12 cellular contexts compared by ENCODE assay signal in genomic region chr17:8430966-8431365, GRCh38. TPM values are rescaled to one million over a fixed set of nuclear protein-coding genes. Genes with fewer than 3 reads are reported as not detected.
DNase-seq lines count a peak whose midpoint lies in the region; ATAC-seq, FAIRE-seq and TF ChIP-seq lines count a peak whose summit lies in the region.
"Had no signal": no experiment of that assay in that cellular context is flagged by ENCODE, and none has a peak within 500 bp of the region (broad histone marks: within the 10 kb centered on the region; RNA-seq: fewer than 3 reads in every experiment).

No MANE protein-coding gene starts in this region.

- H3K4me2 ChIP-seq in HepG2 (ENCODE audit: low read depth, low read length), result peak overlapping the region; percentile 34; the same call in 1 of the 2 replicates

- in situ Hi-C loops in HepG2 (cut with HindIII; ENCODE audit: extremely low pct_ligation_motif_present, low pct_unique_long_range_greater_than_20kb), result no loop called here

- FAIRE-seq in H54 (lab: Jason Lieb, UNC) (no peak), HepG2 (lab: Jason Lieb, UNC) (no peak)

- TF ChIP-seq EP300 in HepG2 (IDR thresholded peaks at IDR 0.05; ENCODE audit: low read depth in 2 of 2, low read length in 2 of 2) (no peak), HepG2 (CRISPR knock-in tag; IDR thresholded peaks at IDR 0.05; ENCODE audit: borderline replicate concordance) (no peak), suprapubic skin (IDR thresholded peaks at IDR 0.05) (no peak)

- TF ChIP-seq POLR2A in H54 (IDR thresholded peaks at IDR 0.05; ENCODE audit: low read depth, low read length) (no peak), HepG2 (IDR thresholded peaks at IDR 0.05; ENCODE audit: insufficient read depth in 1 of 2, low read depth in 2 of 2, low read length in 2 of 2) (no peak), suprapubic skin (IDR thresholded peaks at IDR 0.05) (no peak)

- H3K4me1 ChIP-seq in HepG2 (ENCODE audit: insufficient read depth, low read length), result peaks cover 33% of the 10 kb centered on the region
- H3K4me1 ChIP-seq in suprapubic skin, result peaks cover 20% of the 10 kb centered on the region

- H2AFZ ChIP-seq in HepG2 (ENCODE audit: low read length), result no peak overlapping the region

- H3K4me3 ChIP-seq in HepG2 (replicated peaks in 1 of 3; ENCODE audit: insufficient read depth in 1 of 3, low read depth in 2 of 3, low read length in 3 of 3), result no peak overlapping the region
- no peak overlapping the region for H3K4me3 ChIP-seq in suprapubic skin

- CTCF ChIA-PET in HepG2 (lab: Yijun Ruan, JAX; ENCODE audit: low intra/inter-chr PET ratio, low total read pairs), result interaction anchor here (1.9 kb wide), 1 partner anchor 21 kb away, joined by 10 read pairs; no protein-coding TSS in a partner anchor

- no peak overlapping the region for H3K27ac Mint-ChIP-seq in osteocyte (ENCODE audit: unreplicated experiment)
- H3K27ac Mint-ChIP-seq: activated T-cell treated with anti-CD3 and anti-CD28 coated beads, Interleukin-2, amount 50 U/mL, for 72 hours had no signal

- H3K4me3 Mint-ChIP-seq in osteocyte (ENCODE audit: unreplicated experiment), result no peak overlapping the region
- H3K4me3 Mint-ChIP-seq: activated T-cell treated with anti-CD3 and anti-CD28 coated beads, Interleukin-2, amount 50 U/mL, for 72 hours had no signal

- peaks cover 7% of the 10 kb centered on the region for H3K4me1 Mint-ChIP-seq in osteocyte (ENCODE audit: unreplicated experiment)

- TF ChIP-seq CTCF in HepG2 (CRISPR knock-in tag; IDR thresholded peaks at IDR 0.05) (no peak), suprapubic skin (IDR thresholded peaks at IDR 0.05) (no peak), osteocyte (IDR thresholded peaks at IDR 0.05) (no peak)

- no peak for ATAC-seq in HepG2
- ATAC-seq: activated T-cell treated with anti-CD3 and anti-CD28 coated beads, Interleukin-2, amount 50 U/mL, for 72 hours had no signal

- no peaks in the 10 kb centered on the region for H3K9me3 ChIP-seq in HepG2 (ENCODE audit: low read length)
- H3K9me3 ChIP-seq in suprapubic skin, result no peaks in the 10 kb centered on the region

- DNase-seq in H54 (ENCODE audit: insufficient read length, low spot score) (peak; percentile 32), dermis blood vessel endothelial cell (peak; percentile 62), HepG2 (ENCODE audit: low spot score) (no peak), suprapubic skin (ENCODE audit: low spot score in 2 of 2) (peak; percentile 85 to 87), occipital lobe (lab: John Stamatoyannopoulos, UW) (no peak), cerebellar cortex (ENCODE audit: low spot score) (no peak), osteocyte (ENCODE audit: extremely low spot score, unreplicated experiment) (no peak)
- DNase-seq in activated CD4-positive, alpha-beta T cell treated with anti-CD3 and anti-CD28 coated beads, Interleukin-2, amount 50 U/mL, for 4 hours, result no peak
- DNase-seq: activated T-cell treated with anti-CD3 and anti-CD28 coated beads, Interleukin-2, amount 50 U/mL, for 72 hours; DMS153; NCI-H1417 treated with DMSO at 0.1 percent for 48 hours had no signal

- peaks cover 7% of the 10 kb centered on the region for H3K27me3 Mint-ChIP-seq in osteocyte (ENCODE audit: unreplicated experiment)

- TF ChIP-seq RAD21 in HepG2 (CRISPR knock-in tag; IDR thresholded peaks at IDR 0.05), result no peak

- peaks cover under 1% of the 10 kb centered on the region for H3K79me2 ChIP-seq in HepG2 (ENCODE audit: insufficient read depth, low read length)

- intact Hi-C loops in HepG2 (cut with micrococcal nuclease; ENCODE audit: unreplicated experiment), result loop anchor here (10.0 kb wide), 1 partner anchor 46 kb away; the partner anchor contains the start of gene RPL26

- no peaks in the 10 kb centered on the region for H3K36me3 ChIP-seq in HepG2 (replicated peaks in 1 of 2; ENCODE audit: control insufficient read depth in 1 of 2, insufficient read depth in 2 of 2, low read length in 2 of 2)
- H3K36me3 ChIP-seq in suprapubic skin, result no peaks in the 10 kb centered on the region

- H3K9ac ChIP-seq in HepG2 (ENCODE audit: insufficient read depth, low read depth, low read length), result no peak overlapping the region

- H3K27ac ChIP-seq in HepG2 (ENCODE audit: extremely low read length, insufficient read depth, low read length) (no peak overlapping the region), suprapubic skin (peak overlapping the region; percentile 80)

- no peaks in the 10 kb centered on the region for H3K36me3 Mint-ChIP-seq in osteocyte (ENCODE audit: unreplicated experiment)

- 21% methylated on average over 7 of the region's 7 CpGs for whole genome bisulfite sequencing in HepG2 (ENCODE audit: low lambda C conversion rate)
- 24% methylated on average over 7 of the region's 7 CpGs for WGBS in suprapubic skin

- no peaks in the 10 kb centered on the region; a peak in 1 of 5 replicates for H3K27me3 ChIP-seq in HepG2 (ENCODE audit: control insufficient read depth in 1 of 2, insufficient read depth in 2 of 2, low read length in 2 of 2)
- no peaks in the 10 kb centered on the region for H3K27me3 ChIP-seq in suprapubic skin

- no peaks in the 10 kb centered on the region for H3K9me3 Mint-ChIP-seq in osteocyte (ENCODE audit: unreplicated experiment)
- H3K9me3 Mint-ChIP-seq: activated T-cell treated with anti-CD3 and anti-CD28 coated beads, Interleukin-2, amount 50 U/mL, for 72 hours had no signal

- POLR2A ChIA-PET in HepG2 (lab: Yijun Ruan, JAX), result interaction anchor here (1.2 to 1.5 kb wide), 2 partner anchors 10 to 54 kb away, joined by 4 to 5 read pairs; partner anchors contain the start of gene KRABD2

- no peaks in the 10 kb centered on the region for H4K20me1 ChIP-seq in HepG2 (ENCODE audit: insufficient read depth, low read length)

- BruUV-seq in HepG2 (replicated peaks; lab: Mats Ljungman, UMichigan), result no TSS peak

RNA-seq across cellular contexts. Expression of gene NDEL1, which starts 4.7 kb away (rescaled TPM):
- 34.5 and 47.6 TPM in 2 replicates for total RNA-seq in dermis blood vessel endothelial cell
- 47.8 and 59.8 TPM in 2 replicates for total RNA-seq in HepG2 (2016; rRNA removed; fragmentation: Illumina TruSeq; extraction: Trizol)
- total RNA-seq in HepG2 (2016; cell fraction: cytosol; rRNA removed; fragmentation: Illumina TruSeq; extraction: Trizol; ENCODE audit: low read depth), result 23.8 and 26.3 TPM in 2 replicates
- total RNA-seq in HepG2 (2016; cell fraction: insoluble cytoplasmic fraction; rRNA removed; fragmentation: Illumina TruSeq; extraction: Trizol), result 40.4 and 58.0 TPM in 2 replicates
- 38.8 and 39.0 TPM in 2 replicates for total RNA-seq in HepG2 (2016; cell fraction: membrane; rRNA removed; fragmentation: Illumina TruSeq; extraction: Trizol)
- 76.2 and 88.4 TPM in 2 replicates for total RNA-seq in HepG2 (2016; cell fraction: nucleus; rRNA removed; fragmentation: Illumina TruSeq; extraction: Trizol)
- 119 and 153 TPM in 2 replicates for polyA plus RNA-seq in HepG2 (2011; rRNA removed)
- polyA plus RNA-seq in HepG2 (2011; cell fraction: cytosol; rRNA removed), result 90.0 and 106 TPM in 2 replicates
- polyA plus RNA-seq in HepG2 (2011; cell fraction: nucleus; rRNA removed), result 348 and 472 TPM in 2 replicates
- 71.7 and 87.0 TPM in 2 replicates for polyA plus RNA-seq in HepG2 (2012)
- polyA plus RNA-seq in HepG2 (2016; cell fraction: cytosol; fragmentation: Illumina TruSeq; extraction: Trizol; ENCODE audit: low read depth), result 9.5 and 11.4 TPM in 2 replicates
- 50.5 and 54.1 TPM in 2 replicates for polyA plus RNA-seq in HepG2 (2016; cell fraction: insoluble cytoplasmic fraction; fragmentation: Illumina TruSeq; extraction: Trizol; ENCODE audit: low read depth)
- 25.5 and 26.4 TPM in 2 replicates for polyA plus RNA-seq in HepG2 (2016; cell fraction: membrane; fragmentation: Illumina TruSeq; extraction: Trizol; ENCODE audit: low read depth)
- polyA plus RNA-seq in HepG2 (2016; cell fraction: nucleus; fragmentation: Illumina TruSeq; extraction: Trizol; ENCODE audit: insufficient read depth, low read depth), result 93.0 and 99.2 TPM in 2 replicates
- 50.7 and 124 TPM in 2 replicates for polyA minus RNA-seq in HepG2 (2011; rRNA and poly(A)+ RNA removed; ENCODE audit: low replicate concordance)
- 38.6 and 48.1 TPM in 2 replicates for polyA minus RNA-seq in HepG2 (2011; cell fraction: cytosol; rRNA and poly(A)+ RNA removed)
- polyA minus RNA-seq in HepG2 (2011; cell fraction: nucleus; rRNA and poly(A)+ RNA removed), result 217 and 240 TPM in 2 replicates
- 100 to 1,000 TPM; 172 to 237 (median 230) TPM for total RNA-seq in suprapubic skin
- total RNA-seq in occipital lobe, result 47.7 TPM
- total RNA-seq in osteocyte, result 68.2 and 74.2 TPM in 2 replicates

RNA-seq across cellular contexts. Expression of gene RNF222, which starts 33.3 kb away (rescaled TPM):
- 0.05 TPM in 1 of 2 replicates, not detected in the other for total RNA-seq in dermis blood vessel endothelial cell
- not detected in 2 replicates for total RNA-seq in HepG2 (2016; rRNA removed; fragmentation: Illumina TruSeq; extraction: Trizol)
- total RNA-seq in HepG2 (2016; cell fraction: cytosol; rRNA removed; fragmentation: Illumina TruSeq; extraction: Trizol; ENCODE audit: low read depth), result 0.20 and 0.26 TPM in 2 replicates
- not detected in 2 replicates for total RNA-seq in HepG2 (2016; cell fraction: insoluble cytoplasmic fraction; rRNA removed; fragmentation: Illumina TruSeq; extraction: Trizol)
- 0.06 and 0.07 TPM in 2 replicates for total RNA-seq in HepG2 (2016; cell fraction: membrane; rRNA removed; fragmentation: Illumina TruSeq; extraction: Trizol)
- total RNA-seq in HepG2 (2016; cell fraction: nucleus; rRNA removed; fragmentation: Illumina TruSeq; extraction: Trizol), result not detected in 2 replicates
- polyA plus RNA-seq in HepG2 (2011; rRNA removed), result 0.04 TPM in 1 of 2 replicates, not detected in the other
- not detected in 2 replicates for polyA plus RNA-seq in HepG2 (2011; cell fraction: cytosol; rRNA removed)
- not detected in 2 replicates for polyA plus RNA-seq in HepG2 (2011; cell fraction: nucleus; rRNA removed)
- polyA plus RNA-seq in HepG2 (2012), result not detected in 2 replicates
- polyA plus RNA-seq in HepG2 (2016; cell fraction: cytosol; fragmentation: Illumina TruSeq; extraction: Trizol; ENCODE audit: low read depth), result 0.08 and 0.11 TPM in 2 replicates
- not detected in 2 replicates for polyA plus RNA-seq in HepG2 (2016; cell fraction: insoluble cytoplasmic fraction; fragmentation: Illumina TruSeq; extraction: Trizol; ENCODE audit: low read depth)
- polyA plus RNA-seq in HepG2 (2016; cell fraction: membrane; fragmentation: Illumina TruSeq; extraction: Trizol; ENCODE audit: low read depth), result not detected in 2 replicates
- polyA plus RNA-seq in HepG2 (2016; cell fraction: nucleus; fragmentation: Illumina TruSeq; extraction: Trizol; ENCODE audit: insufficient read depth, low read depth), result not detected in 2 replicates
- not detected in 2 replicates for polyA minus RNA-seq in HepG2 (2011; rRNA and poly(A)+ RNA removed; ENCODE audit: low replicate concordance)
- polyA minus RNA-seq in HepG2 (2011; cell fraction: cytosol; rRNA and poly(A)+ RNA removed), result not detected in 2 replicates
- polyA minus RNA-seq in HepG2 (2011; cell fraction: nucleus; rRNA and poly(A)+ RNA removed), result not detected in 2 replicates
- 10 to 100 TPM in 2 of 4 donors, 1 to 10 TPM in 2; 4.1 to 17.5 (median 8.2) TPM for total RNA-seq in suprapubic skin
- not detected for total RNA-seq in occipital lobe
- not detected in 2 replicates for total RNA-seq in osteocyte
- total RNA-seq: renal cortical epithelial cell had no signal

RNA-seq across cellular contexts. Expression of gene RPL26, which starts 48.0 kb away (rescaled TPM):
- total RNA-seq in dermis blood vessel endothelial cell, result 2,594 and 5,071 TPM in 2 replicates
- total RNA-seq in HepG2 (2016; rRNA removed; fragmentation: Illumina TruSeq; extraction: Trizol), result 2,817 and 3,645 TPM in 2 replicates
- total RNA-seq in HepG2 (2016; cell fraction: cytosol; rRNA removed; fragmentation: Illumina TruSeq; extraction: Trizol; ENCODE audit: low read depth), result 4,334 and 5,043 TPM in 2 replicates
- 2,923 and 3,794 TPM in 2 replicates for total RNA-seq in HepG2 (2016; cell fraction: insoluble cytoplasmic fraction; rRNA removed; fragmentation: Illumina TruSeq; extraction: Trizol)
- total RNA-seq in HepG2 (2016; cell fraction: membrane; rRNA removed; fragmentation: Illumina TruSeq; extraction: Trizol), result 6,387 and 7,049 TPM in 2 replicates
- total RNA-seq in HepG2 (2016; cell fraction: nucleus; rRNA removed; fragmentation: Illumina TruSeq; extraction: Trizol), result 834 and 897 TPM in 2 replicates
- 3,026 and 3,529 TPM in 2 replicates for polyA plus RNA-seq in HepG2 (2011; rRNA removed)
- polyA plus RNA-seq in HepG2 (2011; cell fraction: cytosol; rRNA removed), result 2,378 and 3,844 TPM in 2 replicates
- polyA plus RNA-seq in HepG2 (2011; cell fraction: nucleus; rRNA removed), result 542 and 966 TPM in 2 replicates
- 4,466 and 4,951 TPM in 2 replicates for polyA plus RNA-seq in HepG2 (2012)
- 4,868 and 4,969 TPM in 2 replicates for polyA plus RNA-seq in HepG2 (2016; cell fraction: cytosol; fragmentation: Illumina TruSeq; extraction: Trizol; ENCODE audit: low read depth)
- 3,325 and 3,753 TPM in 2 replicates for polyA plus RNA-seq in HepG2 (2016; cell fraction: insoluble cytoplasmic fraction; fragmentation: Illumina TruSeq; extraction: Trizol; ENCODE audit: low read depth)
- polyA plus RNA-seq in HepG2 (2016; cell fraction: membrane; fragmentation: Illumina TruSeq; extraction: Trizol; ENCODE audit: low read depth), result 5,785 and 5,833 TPM in 2 replicates
- polyA plus RNA-seq in HepG2 (2016; cell fraction: nucleus; fragmentation: Illumina TruSeq; extraction: Trizol; ENCODE audit: insufficient read depth, low read depth), result 1,493 and 1,589 TPM in 2 replicates
- 260 and 659 TPM in 2 replicates for polyA minus RNA-seq in HepG2 (2011; rRNA and poly(A)+ RNA removed; ENCODE audit: low replicate concordance)
- 471 and 569 TPM in 2 replicates for polyA minus RNA-seq in HepG2 (2011; cell fraction: cytosol; rRNA and poly(A)+ RNA removed)
- polyA minus RNA-seq in HepG2 (2011; cell fraction: nucleus; rRNA and poly(A)+ RNA removed), result 235 and 442 TPM in 2 replicates
- total RNA-seq in suprapubic skin, result 1,000 to 10,000 TPM; 2,419 to 4,673 (median 3,203) TPM
- 3,834 TPM for total RNA-seq in occipital lobe
- total RNA-seq in osteocyte, result 1,600 and 1,654 TPM in 2 replicates

Comparison
In these comparisons a context has a peak if more than half of its experiments do, and no peak if none do; other contexts are left out.
1. DNase-seq: peak in H54 (single experiment), dermis blood vessel endothelial cell (single experiment) and suprapubic skin (2 of 2); none in HepG2 (single experiment), activated CD4-positive, alpha-beta T cell treated with anti-CD3 and anti-CD28 coated beads, Interleukin-2, amount 50 U/mL, for 4 hours (0 of 2), occipital lobe (single experiment), cerebellar cortex (single experiment) and osteocyte (single experiment).